Comparison of ENCODE assay signal across 8 cellular contexts in the genomic region with DNA sequence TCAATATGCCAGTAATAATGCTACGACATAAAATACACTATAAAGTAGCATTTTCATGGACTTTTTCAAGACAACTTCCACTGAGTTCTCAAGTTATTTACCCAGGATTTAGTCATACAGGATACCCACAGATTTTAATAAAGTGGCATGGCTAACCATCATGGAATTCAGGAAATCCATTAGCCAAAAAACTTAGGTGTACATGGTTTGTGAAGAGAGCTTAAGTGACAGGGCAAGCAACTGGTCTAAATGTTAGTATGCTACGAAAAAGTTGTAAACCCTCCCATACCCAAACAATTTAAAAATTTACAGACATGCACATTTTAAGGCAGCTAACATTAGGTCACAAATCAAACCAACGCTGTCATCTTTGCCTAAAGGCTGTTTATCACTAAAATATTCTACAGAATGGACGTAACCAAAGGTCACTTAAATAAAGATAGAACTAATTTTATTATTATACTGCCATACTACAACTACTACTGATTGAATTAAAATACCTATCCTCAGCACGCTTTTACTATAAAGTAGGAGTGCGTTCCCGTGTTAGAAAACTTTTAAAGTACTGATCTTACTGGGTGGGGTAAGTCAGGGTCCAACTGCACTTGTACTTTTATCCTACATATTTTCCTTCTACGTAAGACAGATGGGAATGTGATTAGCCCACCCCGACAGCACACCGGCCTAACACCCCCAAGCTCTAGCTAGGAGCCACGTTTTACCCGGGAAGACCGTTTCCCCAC. TPM values are rescaled to one million over a fixed set of nuclear protein-coding genes. Genes with fewer than 3 reads are reported as not detected.
DNase-seq lines count a peak whose midpoint lies in the region; ATAC-seq and TF ChIP-seq lines count a peak whose summit lies in the region.

No MANE protein-coding gene starts in this region.

- no peaks in the 10 kb centered on the region for H3K9me3 ChIP-seq in DND-41 (ENCODE audit: insufficient read depth, low read length, severe bottlenecking)
- peaks cover 0 to 5% of the 10 kb centered on the region in 2 donors for H3K9me3 ChIP-seq in neuronal stem cell (replicated peaks in 1 of 2; ENCODE audit: control insufficient read depth in 2 of 2, insufficient read depth in 1 of 2, low read depth in 1 of 2, low read length in 2 of 2)

- no peak overlapping the region for H2BK15ac ChIP-seq in neuronal stem cell (ENCODE audit: low read length)

- H3K27me3 ChIP-seq in DND-41 (ENCODE audit: insufficient read depth, low read length, poor library complexity) (peaks cover 12% of the 10 kb centered on the region), neuronal stem cell (ENCODE audit: control insufficient read depth in 3 of 3, insufficient read depth in 3 of 3, low read depth in 1 of 3, low read length in 3 of 3) (no peaks in the 10 kb centered on the region)

- peaks cover 60% of the 10 kb centered on the region for H3K79me2 ChIP-seq in DND-41 (ENCODE audit: insufficient read depth, low read length)

- peak overlapping the region; percentile 96 for H2BK5ac ChIP-seq in neuronal stem cell (ENCODE audit: low read length)

- no peak overlapping the region for H2AK5ac ChIP-seq in neuronal stem cell (ENCODE audit: low read depth, low read length)

- H3K4me1 ChIP-seq in DND-41 (ENCODE audit: insufficient read depth, low read length) (peaks cover 31% of the 10 kb centered on the region), neuronal stem cell (ENCODE audit: control insufficient read depth in 2 of 2, insufficient read depth in 1 of 2, low read depth in 1 of 2, low read length in 2 of 2) (peaks cover 2 to 11% of the 10 kb centered on the region in 2 donors)

- H3K14ac ChIP-seq in neuronal stem cell (ENCODE audit: low read length) = no peak overlapping the region

- H3K27ac Mint-ChIP-seq in effector memory CD8-positive, alpha-beta T cell = peak overlapping the region; percentile 84 to 85

- H2AFZ ChIP-seq in DND-41 (ENCODE audit: low read depth, low read length) (peak overlapping the region; percentile 91), neuronal stem cell (ENCODE audit: low read length) (peak overlapping the region; percentile 92)

- peaks cover 8% of the 10 kb centered on the region for H3K36me3 Mint-ChIP-seq in effector memory CD8-positive, alpha-beta T cell (ENCODE audit: insufficient read depth)

- no peak overlapping the region for H2BK120ac ChIP-seq in neuronal stem cell (ENCODE audit: low read depth, low read length)

- WGBS in neuronal stem cell (ENCODE audit: extremely low coverage in 2 of 2, insufficient read length in 2 of 2, insufficient replicate concordance in 1 of 2), 2 donors = no CpG with 5 or more reads among the region's 13 CpGs

- H3K4me3 ChIP-seq in DND-41 (ENCODE audit: low read depth in 1 of 2, low read length in 2 of 2) = peak overlapping the region; percentile 94 to 97
- H3K4me3 ChIP-seq in neuronal stem cell (ENCODE audit: low read length in 2 of 2) = peak overlapping the region; percentile 91 to 94

- H3K9ac ChIP-seq in DND-41 (ENCODE audit: low read depth, low read length) (peak overlapping the region; percentile 86), neuronal stem cell (ENCODE audit: low read depth, low read length, poor library complexity) (no peak overlapping the region)

- H2BK12ac ChIP-seq in neuronal stem cell (ENCODE audit: low read length) = no peak overlapping the region

- H3K27me3 Mint-ChIP-seq in effector memory CD8-positive, alpha-beta T cell = no peaks in the 10 kb centered on the region

- peaks cover 17% of the 10 kb centered on the region; the same call in 1 of the 2 replicates for H4K20me1 ChIP-seq in DND-41 (ENCODE audit: insufficient read depth, low read length)

- ATAC-seq in DND-41 (ENCODE audit: insufficient read depth, low read depth) = no peak
- no peak for ATAC-seq in effector memory CD8-positive, alpha-beta T cell (replicated peaks)
- no peak for ATAC-seq in HG03354 (IDR thresholded peaks at IDR 0.05; ENCODE audit: poor library complexity, severe bottlenecking, unreplicated experiment)
- no peak for ATAC-seq in HG02885 (IDR thresholded peaks at IDR 0.05; ENCODE audit: poor library complexity, unreplicated experiment)

- H3K36me3 ChIP-seq in DND-41 (ENCODE audit: insufficient read depth, low read length) (no peaks in the 10 kb centered on the region; the same call in 1 of the 2 replicates), neuronal stem cell (replicated peaks in 1 of 2; ENCODE audit: control insufficient read depth in 2 of 2, insufficient read depth in 2 of 2, low read length in 2 of 2) (peaks cover 0 to 44% of the 10 kb centered on the region in 2 donors)

- H3K4me2 ChIP-seq in DND-41 (ENCODE audit: insufficient read depth, low read length) (peak overlapping the region; percentile 99), neuronal stem cell (ENCODE audit: insufficient read depth, low read length, poor library complexity, severe bottlenecking) (peak overlapping the region; percentile 47)

- H3K9me3 Mint-ChIP-seq in effector memory CD8-positive, alpha-beta T cell = no peaks in the 10 kb centered on the region

- no peak overlapping the region for H3K23ac ChIP-seq in neuronal stem cell (ENCODE audit: low read depth, low read length, poor library complexity)

- H3K79me1 ChIP-seq in neuronal stem cell (ENCODE audit: low read depth, low read length) = no peaks in the 10 kb centered on the region

- no peak overlapping the region for H4K91ac ChIP-seq in neuronal stem cell (ENCODE audit: low read depth, low read length, poor library complexity)

- peak overlapping the region; percentile 70 for H3K27ac ChIP-seq in DND-41 (ENCODE audit: low read length)
- peak overlapping the region; percentile 96 for H3K27ac ChIP-seq in neuronal stem cell (replicated peaks; ENCODE audit: low read length)

- no peak overlapping the region for H3K18ac ChIP-seq in neuronal stem cell (ENCODE audit: low read length)

- peaks cover 13 to 16% of the 10 kb centered on the region in 2 donors for H3K4me1 Mint-ChIP-seq in effector memory CD8-positive, alpha-beta T cell (ENCODE audit: low read depth in 2 of 2)

- no peak for TF ChIP-seq CTCF in DND-41 (IDR thresholded peaks at IDR 0.05; ENCODE audit: borderline replicate concordance, extremely low read depth, low read length, poor library complexity, severe bottlenecking)

- peak overlapping the region; percentile 87 to 90 for H3K4me3 Mint-ChIP-seq in effector memory CD8-positive, alpha-beta T cell

- no peak overlapping the region for H3K4ac ChIP-seq in neuronal stem cell (ENCODE audit: low read length)

- DNase-seq in DND-41 (no peak), NCI-H69 (lab: John Stamatoyannopoulos, UW) (peak; percentile 23), neuronal stem cell (ENCODE audit: low spot score) (no peak), NCI-H510A treated with DMSO at 0.1 percent for 48 hours (lab: John Stamatoyannopoulos, UW) (no peak)
- DNase-seq in effector memory CD8-positive, alpha-beta T cell = no peak
- no peak for DNase-seq in effector CD8-positive, alpha-beta T cell (lab: John Stamatoyannopoulos, UW)

- H4K8ac ChIP-seq in neuronal stem cell (ENCODE audit: low read depth, low read length) = no peak overlapping the region

RNA-seq across cellular contexts. Expression of a gene that starts 1.1 kb away (rescaled TPM):
- polyA plus RNA-seq in neuronal stem cell (2013, experiment 1 of 2) = 52.4 TPM
- 53.9 TPM for polyA plus RNA-seq in neuronal stem cell (2013, experiment 2 of 2)
